8 cellular contexts compared by ENCODE assay signal in genomic region chr19:42184401-42184861, GRCh38. TPM values are rescaled to one million over a fixed set of nuclear protein-coding genes. Genes with fewer than 3 reads are reported as not detected.
DNase-seq lines count a peak whose midpoint lies in the region; ATAC-seq, FAIRE-seq and TF ChIP-seq lines count a peak whose summit lies in the region.

No MANE protein-coding gene starts in this region.

- FAIRE-seq in GM12891 (lab: Jason Lieb, UNC): peak; percentile 82

- H3K4me3 ChIP-seq in cardiac fibroblast (replicated peaks in 1 of 2; ENCODE audit: low read depth in 2 of 2, low read length in 2 of 2): no peak overlapping the region

- DNase-seq in 8988T (peak; percentile 45), GM12891 (ENCODE audit: insufficient read length, low spot score) (peak; percentile 59), NCI-H2171 treated with DMSO at 0.1 percent for 48 hours (lab: John Stamatoyannopoulos, UW) (peak; percentile 33), cardiac fibroblast (ENCODE audit: low read depth in 2 of 2) (peak; percentile 87 to 90), kidney tubule cell (ENCODE audit: low spot score) (peak; percentile 67)
- DNase-seq in activated CD4-positive, CD25-positive, alpha-beta regulatory T cell (lab: John Stamatoyannopoulos, UW): peak; percentile 41 to 67 (median 46)
- DNase-seq in stimulated activated CD4-positive, alpha-beta T cell treated with anti-CD3 and anti-CD28 coated beads, Interleukin-2, amount 100 ng/mL, for 48 hours: peak; percentile 71 to 73

- no peak for ATAC-seq in GM21526 (IDR thresholded peaks at IDR 0.05; ENCODE audit: low FRiP score, unreplicated experiment)

- no peak for TF ChIP-seq POLR2A in GM12891 (IDR thresholded peaks at IDR 0.05; ENCODE audit: low read depth, low read length)

- peak; percentile 92 for TF ChIP-seq CTCF in cardiac fibroblast (IDR thresholded peaks at IDR 0.05; ENCODE audit: low read depth, low read length)

TF ChIP-seq in GM12891, 5 proteins besides CTCF, POLR2A, EP300 and RAD21:
- no peak for TF ChIP-seq POLR2AphosphoS5 (IDR thresholded peaks at IDR 0.05; ENCODE audit: low read depth, low read length)
- no peak for TF ChIP-seq SPI1 (IDR thresholded peaks at IDR 0.05; ENCODE audit: low read depth, low read length)
- no peak for TF ChIP-seq POU2F2 (IDR thresholded peaks at IDR 0.05; ENCODE audit: low read depth, low read length)
- TF ChIP-seq PAX5 (IDR thresholded peaks at IDR 0.05; ENCODE audit: insufficient read depth, low read length, severe bottlenecking): peak; percentile 77

RNA-seq across cellular contexts. Expression of gene DEDD2, which starts 33.0 kb away (rescaled TPM):
- polyA plus RNA-seq in GM12891 (2012; ENCODE audit: low read depth, missing spikeins): 14.7 TPM

RNA-seq across cellular contexts. Expression of gene ZNF526, which starts 35.7 kb away (rescaled TPM):
- polyA plus RNA-seq in GM12891 (2012; ENCODE audit: low read depth, missing spikeins): 3.3 TPM

RNA-seq across cellular contexts. Expression of gene POU2F2, which starts 52.2 kb away (rescaled TPM):
- polyA plus RNA-seq in GM12891 (2012; ENCODE audit: low read depth, missing spikeins): 33.8 TPM

RNA-seq across cellular contexts. Expression of gene GSK3A, which starts 58.0 kb away (rescaled TPM):
- 27.4 TPM for polyA plus RNA-seq in GM12891 (2012; ENCODE audit: low read depth, missing spikeins)

Comparison
In these comparisons a context has a peak if more than half of its experiments do, and no peak if none do; other contexts are left out.
1. DNase-seq: peak in every context shown above with its lines; median percentile 88 in cardiac fibroblast; 72 in stimulated activated CD4-positive, alpha-beta T cell treated with anti-CD3 and anti-CD28 coated beads, Interleukin-2, amount 100 ng/mL, for 48 hours; 67 in kidney tubule cell; 59 in GM12891; 46 in activated CD4-positive, CD25-positive, alpha-beta regulatory T cell; 45 in 8988T; 33 in NCI-H2171 treated with DMSO at 0.1 percent for 48 hours.